22 cellular contexts compared by ENCODE assay signal in the genomic region with DNA sequence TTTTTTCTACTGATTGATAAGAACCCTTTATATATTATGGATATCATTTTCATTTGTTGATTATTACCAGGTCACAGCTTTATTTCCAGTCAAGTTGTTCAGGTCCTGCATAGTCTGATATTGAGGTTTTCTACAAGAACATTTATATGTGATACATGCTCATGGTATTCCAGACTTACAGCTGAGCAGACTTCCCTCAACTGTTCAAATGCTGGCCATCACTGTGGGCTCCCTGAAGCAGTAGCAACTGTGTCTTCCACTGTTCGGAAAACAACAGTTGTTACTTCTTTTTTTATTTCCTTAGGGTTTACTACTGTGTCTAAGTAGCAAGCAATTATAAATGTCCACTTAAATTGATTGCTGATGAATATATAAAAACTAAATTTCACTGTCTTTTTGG.
DNase-seq lines count a peak whose midpoint lies in the region; ATAC-seq, FAIRE-seq and TF ChIP-seq lines count a peak whose summit lies in the region.
"Had no signal": no experiment of that assay in that cellular context is flagged by ENCODE, and none has a peak within 500 bp of the region (broad histone marks: within the 10 kb centered on the region; RNA-seq: fewer than 3 reads in every experiment).

No MANE protein-coding gene starts in this region.

- 95% methylated on average over 1 of the region's 1 CpG for WGBS in A549 (ENCODE audit: missing lambda C conversion rate)
- no CpG with 5 or more reads among the region's 1 CpG for WGBS in IMR-90 (ENCODE audit: extremely low coverage in 2 of 2, insufficient read length in 1 of 2), 2 experiments
- 79 to 93% methylated on average over 1 of the region's 1 CpG for WGBS in sigmoid colon, 2 donors

- H3K56ac ChIP-seq in IMR-90 (ENCODE audit: extremely low read depth, insufficient read depth, low read length) = no peak overlapping the region

- no peak overlapping the region for H3K14ac ChIP-seq in IMR-90 (replicated peaks; ENCODE audit: low read depth, low read length)

- POLR2A ChIA-PET in A549 (lab: Yijun Ruan, JAX) (no interaction called here), IMR-90 (lab: Charles Lee; ENCODE audit: unreplicated experiment) (no interaction called here)

- no peak overlapping the region for H3K4me3 ChIP-seq in A549
- H3K4me3 ChIP-seq in IMR-90 (ENCODE audit: insufficient read depth, low read depth, low read length) = no peak overlapping the region
- H3K4me3 ChIP-seq in sigmoid colon = no peak overlapping the region
- H3K4me3 ChIP-seq: BLaER1 treated with 17β-estradiol and CSF1 and Interleukin-3, amounts not matched to agents 10 nM and 100 nM had no signal

- no peak for TF ChIP-seq CTCF in A549 (IDR thresholded peaks at IDR 0.05)
- no peak for TF ChIP-seq CTCF in IMR-90 (conservative IDR thresholded peaks at IDR 0.05; ENCODE audit: low read depth, low read length)
- TF ChIP-seq CTCF in sigmoid colon (IDR thresholded peaks at IDR 0.05) = no peak

- peaks cover 26% of the 10 kb centered on the region for H3K36me3 ChIP-seq in IMR-90 (ENCODE audit: control insufficient read depth, insufficient read depth, low read length)
- peaks cover 5 to 45% (median 17%) of the 10 kb centered on the region in 4 donors for H3K36me3 ChIP-seq in sigmoid colon

- no peak overlapping the region for H2AK9ac ChIP-seq in IMR-90 (replicated peaks; ENCODE audit: low read depth, low read length, poor library complexity)

- peaks cover 39% of the 10 kb centered on the region for H3K4me1 ChIP-seq in A549
- H3K4me1 ChIP-seq in IMR-90 (ENCODE audit: control insufficient read depth, insufficient read depth, low read length) = peaks cover 10% of the 10 kb centered on the region
- H3K4me1 ChIP-seq in sigmoid colon = peaks cover 0 to 9% (median 5%) of the 10 kb centered on the region in 4 donors

- no peak overlapping the region for H4K5ac ChIP-seq in IMR-90 (ENCODE audit: low read depth, low read length)

- H2BK20ac ChIP-seq in IMR-90 (ENCODE audit: low read depth, low read length) = no peak overlapping the region

- H3K9me3 ChIP-seq in A549 = no peaks in the 10 kb centered on the region
- H3K9me3 ChIP-seq in IMR-90 (ENCODE audit: control insufficient read depth, insufficient read depth, low read length) = no peaks in the 10 kb centered on the region
- H3K9me3 ChIP-seq in sigmoid colon = no peaks in the 10 kb centered on the region
- H3K9me3 ChIP-seq: BLaER1 treated with 17β-estradiol and CSF1 and Interleukin-3, amounts not matched to agents 10 nM and 100 nM had no signal

- H2BK5ac ChIP-seq in IMR-90 (ENCODE audit: low read depth, low read length, poor library complexity, severe bottlenecking) = no peak overlapping the region

- no peak overlapping the region for H3K9ac ChIP-seq in IMR-90 (ENCODE audit: low read depth, low read length)
- H3K9ac ChIP-seq: BLaER1 treated with 17β-estradiol and CSF1 and Interleukin-3, amounts not matched to agents 10 nM and 100 nM had no signal

- DNase-seq in A549 (ENCODE audit: low read depth in 1 of 2, low spot score in 1 of 2) (no peak), IMR-90 (peak; percentile 44), islet precursor cell (peak; percentile 4), sigmoid colon (peak; percentile 9), COLO668 (lab: John Stamatoyannopoulos, UW; ENCODE audit: unreplicated experiment) (no peak), NK-92 (lab: John Stamatoyannopoulos, UW; ENCODE audit: unreplicated experiment) (no peak)
- DNase-seq: DND-41; HFFc6; NCI-H1092 treated with DMSO at 0.1 percent for 48 hours; NCI-H146; NCI-H2029 treated with DMSO at 0.1 percent for 48 hours; NCI-H2171 treated with DMSO at 0.1 percent for 48 hours; NCI-H446 treated with DMSO at 0.1 percent for 48 hours; NK-92 treated with Interleukin-12 subunit alpha and Interleukin-12 subunit beta, amount 100 ng/mL, for 24 hours had no signal

- no peak overlapping the region for H2AFZ ChIP-seq in IMR-90 (replicated peaks; ENCODE audit: low read length, poor library complexity)

- TF ChIP-seq EP300 in A549 (IDR thresholded peaks at IDR 0.05) = no peak
- TF ChIP-seq EP300 in sigmoid colon (IDR thresholded peaks at IDR 0.05) = no peak

- peaks cover 10% of the 10 kb centered on the region for H3K9me1 ChIP-seq in IMR-90 (ENCODE audit: insufficient read depth, low read length)

- no peak for FAIRE-seq in A549 (lab: Jason Lieb, UNC)
- FAIRE-seq: A204.1, H54, HTR-8/SVneo, RCC 7860 had no signal

- no peak overlapping the region for H2AK5ac ChIP-seq in IMR-90 (ENCODE audit: low read depth, low read length)

- CTCF ChIA-PET in A549 (lab: Yijun Ruan, JAX) = interaction anchor here (1.1 to 23.2 kb wide), 4 partner anchors 10 to 399 kb away, joined by 4 to 356 read pairs (median 180); no protein-coding TSS in a partner anchor
- CTCF ChIA-PET in IMR-90 (lab: Yijun Ruan, JAX) = interaction anchor here (1.1 kb wide), 1 partner anchor 10 kb away, joined by 4 read pairs; no protein-coding TSS in a partner anchor

- H2BK15ac ChIP-seq in IMR-90 (ENCODE audit: low read depth, low read length) = no peak overlapping the region

- TF ChIP-seq POLR2A in A549 (IDR thresholded peaks at IDR 0.05; ENCODE audit: low read length) (no peak), IMR-90 (IDR thresholded peaks at IDR 0.05; ENCODE audit: low read depth, low read length) (no peak), sigmoid colon (IDR thresholded peaks at IDR 0.05) (no peak)

- H3K27me3 ChIP-seq in IMR-90 (ENCODE audit: control insufficient read depth, insufficient read depth, low read length) = no peaks in the 10 kb centered on the region
- no peaks in the 10 kb centered on the region for H3K27me3 ChIP-seq in sigmoid colon
- H3K27me3 ChIP-seq: BLaER1 treated with 17β-estradiol and CSF1 and Interleukin-3, amounts not matched to agents 10 nM and 100 nM had no signal

- no peak overlapping the region for H3K4ac ChIP-seq in IMR-90 (ENCODE audit: low read depth, low read length)

- no peak overlapping the region for H3K18ac ChIP-seq in IMR-90 (ENCODE audit: low read depth, low read length)

- H3K23ac ChIP-seq in IMR-90 (ENCODE audit: low read depth, low read length) = no peak overlapping the region

- no TSS peak for BruUV-seq in IMR-90 (replicated peaks; lab: Mats Ljungman, UMichigan)

- in situ Hi-C loops in IMR-90 (cut with MboI; ENCODE audit: low sequenced_read_pairs) = no loop called here

- H2BK120ac ChIP-seq in IMR-90 (ENCODE audit: low read depth, low read length) = no peak overlapping the region

- no peak overlapping the region for H3K4me2 ChIP-seq in A549
- H3K4me2 ChIP-seq in IMR-90 (ENCODE audit: low read depth, low read length) = no peak overlapping the region

- H3K27ac ChIP-seq in A549 = peak overlapping the region; percentile 2 to 67; a peak in 2 of 6 replicates
- H3K27ac ChIP-seq in IMR-90 (ENCODE audit: insufficient read depth, low read length) = no peak overlapping the region
- H3K27ac ChIP-seq in sigmoid colon = no peak overlapping the region
- H3K27ac ChIP-seq: BLaER1 treated with 17β-estradiol and CSF1 and Interleukin-3, amounts not matched to agents 10 nM and 100 nM had no signal

- ATAC-seq in A549 (no peak), IMR-90 (ENCODE audit: low read depth) (peak; percentile 53), GM21786 (IDR thresholded peaks at IDR 0.05; ENCODE audit: unreplicated experiment) (no peak), HG02642 (IDR thresholded peaks at IDR 0.05; ENCODE audit: poor library complexity, unreplicated experiment) (no peak)
- ATAC-seq: Right ventricle myocardium inferior had no signal

- intact Hi-C loops in IMR-90 (cut with micrococcal nuclease) = no loop called here
- intact Hi-C loops in sigmoid colon (cut with DNase I) = no loop called here

- H4K8ac ChIP-seq in IMR-90 (ENCODE audit: low read depth in 2 of 2, low read length in 2 of 2) = no peak overlapping the region

- TF ChIP-seq RAD21 in A549 (conservative IDR thresholded peaks at IDR 0.05 in 1 of 2, IDR thresholded peaks at IDR 0.05 in 1 of 2) (no peak), IMR-90 (IDR thresholded peaks at IDR 0.05; ENCODE audit: low read length) (no peak)

- peaks cover 6 to 15% of the 10 kb centered on the region in 2 experiments; a peak in 3 of 4 replicates for H3K79me1 ChIP-seq in IMR-90 (ENCODE audit: low read depth in 1 of 2, low read length in 2 of 2)

- no peaks in the 10 kb centered on the region for H4K20me1 ChIP-seq in IMR-90 (ENCODE audit: insufficient read depth, low read length)

- dilution Hi-C loops in IMR-90 (cut with HindIII; ENCODE audit: low sequenced_read_pairs, unreplicated experiment) = no loop called here

- H4K91ac ChIP-seq in IMR-90 (ENCODE audit: insufficient read depth, low read depth, low read length) = no peak overlapping the region

TF ChIP-seq in A549, 52 proteins besides CTCF, POLR2A, EP300 and RAD21:
- TF ChIP-seq POLR2AphosphoS2 (conservative IDR thresholded peaks at IDR 0.05; ENCODE audit: low read length) (peak; percentile 3; the same call in 1 of the 2 replicates), CBX8 (IDR thresholded peaks at IDR 0.05) (no peak)
TF ChIP-seq in A549: peak in this region for 1.

TF ChIP-seq in IMR-90, 13 proteins besides CTCF, POLR2A, EP300 and RAD21:
- no peak for TF ChIP-seq RCOR1 (IDR thresholded peaks at IDR 0.05; ENCODE audit: insufficient replicate concordance, low read length)
- TF ChIP-seq RFX5 (IDR thresholded peaks at IDR 0.05; ENCODE audit: low read depth, low read length) = no peak
- TF ChIP-seq SMC3 (IDR thresholded peaks at IDR 0.05; ENCODE audit: low read depth, low read length) = no peak

Comparison
In these comparisons a context has a peak if more than half of its experiments do, and no peak if none do; other contexts are left out.
1. DNase-seq: peak in IMR-90 (single experiment), islet precursor cell (single experiment) and sigmoid colon (single experiment); none in A549 (0 of 2), COLO668 (single experiment) and NK-92 (single experiment).
2. H3K27ac ChIP-seq: peak in A549 (2 of 2); none in IMR-90 (single experiment) and sigmoid colon (0 of 4).